ENCODE assay signal across 14 cellular contexts in the genomic region with DNA sequence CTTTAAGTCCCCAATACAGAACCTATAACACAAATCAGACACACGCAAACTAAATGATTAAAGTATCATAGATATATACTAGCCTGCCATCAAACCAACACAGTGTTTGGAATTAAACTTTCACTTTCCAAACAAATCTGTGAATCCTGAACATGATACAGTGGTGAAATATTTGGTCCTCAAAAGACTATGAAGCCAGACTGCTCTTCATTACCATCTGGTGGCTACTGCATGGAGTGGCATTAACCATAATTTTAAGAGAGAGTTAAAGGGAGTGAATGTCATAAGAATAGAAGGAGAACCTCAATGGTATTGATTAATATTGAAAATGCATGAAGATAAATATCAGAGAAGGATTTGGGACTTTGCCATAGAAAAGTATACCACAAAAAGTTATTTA. TPM values are rescaled to one million over a fixed set of nuclear protein-coding genes. Genes with fewer than 3 reads are reported as not detected.
A peak's percentile ranks its signal among the peaks of the same experiment; 100 is the strongest.
DNase-seq lines count a peak whose midpoint lies in the region; ATAC-seq and TF ChIP-seq lines count a peak whose summit lies in the region.
"Had no signal": no experiment of that assay in that cellular context is flagged by ENCODE, and none has a peak within 500 bp of the region (broad histone marks: within the 10 kb centered on the region; RNA-seq: fewer than 3 reads in every experiment).

No MANE protein-coding gene starts in this region.

- DNase-seq in EL (peak; percentile 36), HFF-Myc (ENCODE audit: extremely low read depth, low read depth) (no peak), SW480 (ENCODE audit: low spot score) (peak; percentile 11), kidney epithelial cell (ENCODE audit: low read depth) (no peak), DMS153 treated with DMSO at 0.1 percent for 48 hours (lab: John Stamatoyannopoulos, UW; ENCODE audit: unreplicated experiment) (no peak)
- DNase-seq in stimulated activated naive CD4-positive, alpha-beta T cell treated with Interleukin-2 at 50 U/mL for 16 hours (lab: John Stamatoyannopoulos, UW): no peak
- DNase-seq: NCI-H1694 treated with DMSO at 0.1 percent for 48 hours; stimulated activated naive CD4-positive, alpha-beta T cell; T-helper 1 cell had no signal

- peak; percentile 9 for TF ChIP-seq CTCF in HFF-Myc (IDR thresholded peaks at IDR 0.05; ENCODE audit: low read depth, low read length, missing control alignments)
- peak; percentile 40 for TF ChIP-seq CTCF in kidney epithelial cell (IDR thresholded peaks at IDR 0.05; ENCODE audit: insufficient read depth, low read length, poor library complexity, severe bottlenecking)

- ATAC-seq in HG03039 (IDR thresholded peaks at IDR 0.05; ENCODE audit: unreplicated experiment): no peak
- no peak for ATAC-seq in HG03135 (IDR thresholded peaks at IDR 0.05; ENCODE audit: unreplicated experiment)
- ATAC-seq: activated T-helper 17 cell treated with anti-CD3 and anti-CD28 coated beads, Interleukin-2, amount 50 U/mL, for 72 hours had no signal

- no peaks in the 10 kb centered on the region for H3K27me3 ChIP-seq in kidney epithelial cell (ENCODE audit: control insufficient read depth, insufficient read depth, low read length)

- H3K4me3 ChIP-seq in HFF-Myc (replicated peaks; ENCODE audit: low read depth, low read length): no peak overlapping the region
- H3K4me3 ChIP-seq in kidney epithelial cell (ENCODE audit: low read depth, low read length): no peak overlapping the region

- H3K36me3 ChIP-seq in kidney epithelial cell (ENCODE audit: control insufficient read depth, insufficient read depth, low read length): no peaks in the 10 kb centered on the region

RNA-seq across cellular contexts. Expression of a gene that starts 9.2 kb away (rescaled TPM):
- total RNA-seq in kidney epithelial cell: not detected in 2 replicates
- total RNA-seq: activated T-helper 17 cell treated with anti-CD3 and anti-CD28 coated beads, Interleukin-2, amount 50 U/mL, for 72 hours; lung microvascular endothelial cell had no signal

RNA-seq across cellular contexts. Expression of a gene that starts 28.8 kb away (rescaled TPM):
- not detected in 2 replicates for total RNA-seq in kidney epithelial cell
- total RNA-seq: activated T-helper 17 cell treated with anti-CD3 and anti-CD28 coated beads, Interleukin-2, amount 50 U/mL, for 72 hours; lung microvascular endothelial cell; skeletal muscle tissue had no signal

Comparison
In these comparisons a context has a peak if more than half of its experiments do, and no peak if none do; other contexts are left out.
1. DNase-seq: peak in EL (single experiment) and SW480 (single experiment); none in HFF-Myc (single experiment), kidney epithelial cell (single experiment), DMS153 treated with DMSO at 0.1 percent for 48 hours (single experiment) and stimulated activated naive CD4-positive, alpha-beta T cell treated with Interleukin-2 at 50 U/mL for 16 hours (single experiment).